In genomic region chr1:80248886-80249285, GRCh38 we compare ENCODE assay signal across 21 cellular contexts.
DNase-seq lines count a peak whose midpoint lies in the region; ATAC-seq and TF ChIP-seq lines count a peak whose summit lies in the region.
"Had no signal": no experiment of that assay in that cellular context is flagged by ENCODE, and none has a peak within 500 bp of the region (broad histone marks: within the 10 kb centered on the region; RNA-seq: fewer than 3 reads in every experiment).

No MANE protein-coding gene starts in this region.

- peak overlapping the region; percentile 3 for H2AFZ ChIP-seq in ACC112 (ENCODE audit: low read length, unreplicated experiment)
- H2AFZ ChIP-seq: GM23338 had no signal

- DNase-seq in NCI-H226: peak; percentile 51
- peak; percentile 47 for DNase-seq in dedifferentiated amniotic fluid mesenchymal stem cell (ENCODE audit: extremely low spot score)
- DNase-seq in iris pigment epithelial cell (ENCODE audit: low read depth): peak; percentile 9
- no peak for DNase-seq in body of pancreas
- no peak for DNase-seq in middle frontal gyrus (ENCODE audit: extremely low spot score, low spot score)
- DNase-seq in caudate nucleus (lab: John Stamatoyannopoulos, UW): no peak
- no peak for DNase-seq in heart right ventricle
- DNase-seq: activated CD4-positive, alpha-beta T cell treated with anti-CD3 and anti-CD28 coated beads for 36 hours; activated naive CD4-positive, alpha-beta T cell treated with anti-CD3 and anti-CD28 coated beads, Interleukin-2, amount 10 ng/mL, durations not matched to agents 7 days and 5 days; activated T-cell treated with anti-CD3 and anti-CD28 coated beads, Interleukin-2, amount 50 U/mL, for 72 hours; CD8-positive, alpha-beta T cell; DMS153; GF-D8; lower lobe of right lung; NCI-H1436; Peyer's patch; sigmoid colon had no signal

- ATAC-seq in body of pancreas (no peak), heart right ventricle (no peak)
- ATAC-seq: activated CD4-positive, alpha-beta T cell treated with anti-CD3 and anti-CD28 coated beads for 36 hours; activated T-cell treated with anti-CD3 and anti-CD28 coated beads, Interleukin-2, amount 50 U/mL, for 72 hours; CD8-positive, alpha-beta T cell; GM23338; K562; lower lobe of right lung had no signal

- H3K27me3 ChIP-seq in ACC112 (ENCODE audit: insufficient read depth, low read length) (no peaks in the 10 kb centered on the region), body of pancreas (no peaks in the 10 kb centered on the region), heart right ventricle (no peaks in the 10 kb centered on the region)
- H3K27me3 ChIP-seq: Peyer's patch, sigmoid colon had no signal

- H3K4me1 ChIP-seq in ACC112 (ENCODE audit: control insufficient read depth, insufficient read depth, low read length, unreplicated experiment) (peaks cover 7% of the 10 kb centered on the region), body of pancreas (no peaks in the 10 kb centered on the region), heart right ventricle (no peaks in the 10 kb centered on the region)
- H3K4me1 ChIP-seq: lower lobe of right lung, Peyer's patch, prostate gland had no signal

- no peak for TF ChIP-seq CTCF in body of pancreas (IDR thresholded peaks at IDR 0.05)
- no peak for TF ChIP-seq CTCF in heart right ventricle (IDR thresholded peaks at IDR 0.05)

- H3K27ac ChIP-seq in ACC112 (ENCODE audit: low read depth, low read length) (no peak overlapping the region), body of pancreas (no peak overlapping the region), caudate nucleus (ENCODE audit: low read depth, low read length) (no peak overlapping the region), heart right ventricle (no peak overlapping the region)
- H3K27ac ChIP-seq: lower lobe of right lung, Peyer's patch, prostate gland, sigmoid colon had no signal

- no peak for TF ChIP-seq POLR2A in body of pancreas (IDR thresholded peaks at IDR 0.05)

- H3K4me3 ChIP-seq in ACC112 (ENCODE audit: low read depth, low read length) (no peak overlapping the region), body of pancreas (no peak overlapping the region), heart right ventricle (no peak overlapping the region)
- H3K4me3 ChIP-seq: GM23338, K562, lower lobe of right lung, Peyer's patch, prostate gland, sigmoid colon had no signal

- H3K9me3 ChIP-seq in body of pancreas (peaks cover 0 to 5% (median 0%) of the 10 kb centered on the region in 3 donors), heart right ventricle (peaks cover 0 to 10% (median 0%) of the 10 kb centered on the region in 11 donors)
- H3K9me3 ChIP-seq: Peyer's patch, prostate gland had no signal

- H3K36me3 ChIP-seq in ACC112 (ENCODE audit: insufficient read depth, low read length) (no peaks in the 10 kb centered on the region), body of pancreas (replicated peaks in 1 of 2; ENCODE audit: insufficient read depth in 1 of 2, low read depth in 2 of 2) (no peaks in the 10 kb centered on the region), heart right ventricle (no peaks in the 10 kb centered on the region)
- H3K36me3 ChIP-seq: lower lobe of right lung, Peyer's patch, prostate gland, sigmoid colon had no signal

- intact Hi-C loops in body of pancreas (cut with DNase I) (no loop called here), heart right ventricle (cut with DNase I) (no loop called here)

- no peaks in the 10 kb centered on the region for H3K79me2 ChIP-seq in ACC112 (ENCODE audit: control insufficient read depth, insufficient read depth, low read length, unreplicated experiment)

Comparison
In these comparisons a context has a peak if more than half of its experiments do, and no peak if none do; other contexts are left out.
1. DNase-seq: peak in NCI-H226 (single experiment), dedifferentiated amniotic fluid mesenchymal stem cell (single experiment) and iris pigment epithelial cell (single experiment); none in body of pancreas (0 of 4), middle frontal gyrus (single experiment), caudate nucleus (0 of 61) and heart right ventricle (0 of 2).